ENCODE assay signal across 20 cellular contexts in genomic region chr1:192979542-192979941, GRCh38.
"Had no signal": no experiment of that assay in that cellular context is flagged by ENCODE, and none has a peak within 500 bp of the region (broad histone marks: within the 10 kb centered on the region; RNA-seq: fewer than 3 reads in every experiment).

No MANE protein-coding gene starts in this region.

- H3K4me1 ChIP-seq: colonic mucosa, esophagus squamous epithelium, gastroesophageal sphincter, stomach had no signal

- H3K4me1 Mint-ChIP-seq: natural killer cell had no signal

- H3K27ac Mint-ChIP-seq: natural killer cell, progenitor cell of endocrine pancreas had no signal

- H3K27me3 ChIP-seq: colonic mucosa, esophagus squamous epithelium, gastroesophageal sphincter, ovary, stomach, transverse colon had no signal

- H3K9me3 ChIP-seq: colonic mucosa, esophagus squamous epithelium, gastroesophageal sphincter, mucosa of descending colon, ovary, stomach, thoracic aorta, transverse colon had no signal

- H3K4me3 Mint-ChIP-seq: natural killer cell, neural crest cell had no signal

- DNase-seq: colonic mucosa; dermis blood vessel endothelial cell; esophagus squamous epithelium; foreskin fibroblast; kidney; mammary epithelial cell; mucosa of descending colon; natural killer cell; ovary; right cardiac atrium; small intestine; stimulated activated CD4-positive, alpha-beta T cell treated with anti-CD3 and anti-CD28 coated beads, Interleukin-12 subunit alpha, Interleukin-12 subunit beta, amount 100 ng/mL, for 4 hours; stimulated activated naive CD4-positive, alpha-beta T cell; stomach; substantia nigra; transverse colon had no signal

- ATAC-seq: gastroesophageal sphincter, mucosa of descending colon, natural killer cell, right cardiac atrium had no signal

- H3K9me3 Mint-ChIP-seq: natural killer cell had no signal

- H3K36me3 Mint-ChIP-seq: natural killer cell had no signal

- H3K36me3 ChIP-seq: colonic mucosa, esophagus squamous epithelium, gastroesophageal sphincter, ovary, stomach, thoracic aorta, transverse colon had no signal

- H3K27ac ChIP-seq: colonic mucosa, esophagus squamous epithelium, gastroesophageal sphincter, ovary, stomach, thoracic aorta, transverse colon had no signal

- H3K4me3 ChIP-seq: colonic mucosa, esophagus squamous epithelium, gastroesophageal sphincter, mucosa of descending colon, ovary, stomach, thoracic aorta, transverse colon had no signal

- H3K27me3 Mint-ChIP-seq: progenitor cell of endocrine pancreas had no signal
